Comparison of ENCODE assay signal across 10 cellular contexts in the genomic region with DNA sequence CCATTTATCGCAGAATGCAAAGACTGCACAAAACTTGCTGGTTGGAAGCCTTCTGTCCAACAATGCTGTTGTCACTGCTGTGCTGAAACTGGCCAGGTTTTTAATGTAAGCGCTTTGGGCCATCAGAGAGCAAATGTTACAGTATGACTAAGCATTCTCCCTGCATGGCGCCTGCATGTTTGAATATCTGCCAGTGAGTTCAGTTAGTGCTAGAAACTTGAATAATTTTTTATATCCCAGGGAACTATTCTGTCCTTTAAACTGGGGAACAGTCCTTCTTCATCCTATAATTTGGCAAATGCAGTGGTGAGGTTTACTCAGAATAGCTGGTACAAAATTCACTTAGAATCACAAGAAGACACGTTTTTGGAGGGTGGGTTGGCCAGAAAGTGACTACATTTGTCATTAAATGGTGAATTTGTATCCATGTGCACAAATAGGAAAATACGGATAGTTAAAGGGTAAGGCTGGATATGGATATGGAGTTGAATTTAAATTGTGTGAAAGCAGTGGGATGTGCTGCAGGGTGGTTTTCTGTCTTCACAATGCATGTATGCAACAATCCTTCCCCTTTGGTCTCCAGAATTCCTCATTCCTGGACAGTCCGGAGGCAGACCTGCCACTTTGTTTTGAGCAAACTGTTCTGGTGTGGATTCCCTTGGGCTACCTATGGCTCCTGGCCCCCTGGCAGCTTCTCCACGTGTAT. TPM values are rescaled to one million over a fixed set of nuclear protein-coding genes. Genes with fewer than 3 reads are reported as not detected.
DNase-seq lines count a peak whose midpoint lies in the region; ATAC-seq and TF ChIP-seq lines count a peak whose summit lies in the region.
"Had no signal": no experiment of that assay in that cellular context is flagged by ENCODE, and none has a peak within 500 bp of the region (broad histone marks: within the 10 kb centered on the region; RNA-seq: fewer than 3 reads in every experiment).

No MANE protein-coding gene starts in this region.

- no peak overlapping the region for H3K27ac ChIP-seq in CD8-positive, alpha-beta memory T cell (ENCODE audit: low read depth, low read length)

- POLR2A ChIA-PET in CD8-positive, alpha-beta memory T cell (lab: Charles Lee): no interaction called here

- no peaks in the 10 kb centered on the region for H3K4me1 ChIP-seq in CD8-positive, alpha-beta memory T cell (ENCODE audit: insufficient read depth, low read length)

- H3K9me3 Mint-ChIP-seq in neural crest cell: peaks cover 3% of the 10 kb centered on the region
- no peaks in the 10 kb centered on the region for H3K9me3 Mint-ChIP-seq in CD8-positive, alpha-beta memory T cell
- H3K9me3 Mint-ChIP-seq: CD8-positive, alpha-beta T cell; stimulated activated naive B cell treated with anti-CD40 and anti-IgM and Interleukin-4, amounts not matched to agents 10 μg/mL and 1 μg/mL and 100 μg/mL, for 72 hours had no signal

- H3K27ac Mint-ChIP-seq in neural crest cell (ENCODE audit: unreplicated experiment): peak overlapping the region; percentile 13
- no peak overlapping the region for H3K27ac Mint-ChIP-seq in CD8-positive, alpha-beta memory T cell
- H3K27ac Mint-ChIP-seq: CD8-positive, alpha-beta T cell; stimulated activated naive B cell treated with anti-CD40 and anti-IgM and Interleukin-4, amounts not matched to agents 10 μg/mL and 1 μg/mL and 100 μg/mL, for 72 hours had no signal

- H3K4me3 ChIP-seq in CD8-positive, alpha-beta memory T cell (ENCODE audit: low read length): no peak overlapping the region

- TF ChIP-seq CTCF in neural crest cell (conservative IDR thresholded peaks at IDR 0.05): no peak

- CTCF ChIA-PET in CD8-positive, alpha-beta memory T cell (lab: Charles Lee): no interaction called here

- no peaks in the 10 kb centered on the region for H3K36me3 ChIP-seq in CD8-positive, alpha-beta memory T cell (ENCODE audit: insufficient read depth, low read length)

- no peak overlapping the region for H3K4me3 Mint-ChIP-seq in neural crest cell
- no peak overlapping the region for H3K4me3 Mint-ChIP-seq in CD8-positive, alpha-beta memory T cell
- H3K4me3 Mint-ChIP-seq: CD8-positive, alpha-beta T cell; stimulated activated naive B cell treated with anti-CD40 and anti-IgM and Interleukin-4, amounts not matched to agents 10 μg/mL and 1 μg/mL and 100 μg/mL, for 72 hours had no signal

- ATAC-seq in GM21619 (IDR thresholded peaks at IDR 0.05; ENCODE audit: unreplicated experiment): no peak
- no peak for ATAC-seq in GM18519 (IDR thresholded peaks at IDR 0.05; ENCODE audit: low FRiP score, unreplicated experiment)
- ATAC-seq: CD8-positive, alpha-beta T cell; stimulated activated naive B cell treated with anti-CD40 and anti-IgM and Interleukin-4, amounts not matched to agents 10 μg/mL and 1 μg/mL and 100 μg/mL, for 72 hours had no signal

- no peaks in the 10 kb centered on the region for H3K9me3 ChIP-seq in CD8-positive, alpha-beta memory T cell (ENCODE audit: low read length)

- DNase-seq in AG08396 (ENCODE audit: low spot score) (peak; percentile 66), NCI-H226 (peak; percentile 58), dermis blood vessel endothelial cell (peak; percentile 46), neural crest cell (ENCODE audit: low read depth, low spot score) (no peak), cardiac septum (ENCODE audit: low spot score) (no peak)
- no peak for DNase-seq in CD8-positive, alpha-beta memory T cell
- DNase-seq: CD8-positive, alpha-beta T cell; stimulated activated naive B cell treated with anti-CD40 and anti-IgM and Interleukin-4, amounts not matched to agents 10 μg/mL and 1 μg/mL and 100 μg/mL, for 72 hours had no signal

- intact Hi-C loops in cardiac septum (cut with DNase I): no loop called here

- H3K27me3 ChIP-seq in CD8-positive, alpha-beta memory T cell (ENCODE audit: insufficient read depth, low read length, poor library complexity, severe bottlenecking): no peaks in the 10 kb centered on the region

- no peaks in the 10 kb centered on the region for H3K27me3 Mint-ChIP-seq in neural crest cell (ENCODE audit: low read depth)
- peaks cover 6 to 9% of the 10 kb centered on the region in 2 donors for H3K27me3 Mint-ChIP-seq in CD8-positive, alpha-beta memory T cell
- H3K27me3 Mint-ChIP-seq: stimulated activated naive B cell treated with anti-CD40 and anti-IgM and Interleukin-4, amounts not matched to agents 10 μg/mL and 1 μg/mL and 100 μg/mL, for 72 hours had no signal

- H3K36me3 Mint-ChIP-seq in neural crest cell (ENCODE audit: low read depth): no peaks in the 10 kb centered on the region
- peaks cover 3 to 9% (median 7%) of the 10 kb centered on the region in 3 donors for H3K36me3 Mint-ChIP-seq in CD8-positive, alpha-beta memory T cell

- peaks cover 36% of the 10 kb centered on the region for H3K4me1 Mint-ChIP-seq in neural crest cell
- H3K4me1 Mint-ChIP-seq in CD8-positive, alpha-beta memory T cell: peaks cover 0 to 2% (median 0%) of the 10 kb centered on the region in 3 donors

RNA-seq across cellular contexts. Expression of gene ABCC2, which starts 1.7 kb away (rescaled TPM):
- total RNA-seq in dermis blood vessel endothelial cell: 0.79 and 1.5 TPM in 2 replicates
- total RNA-seq in neural crest cell: 5.9 and 6.2 TPM in 2 replicates
- total RNA-seq in CD8-positive, alpha-beta memory T cell: 1 to 10 TPM; 1.1 to 1.5 TPM
- 0.14 TPM for polyA plus RNA-seq in CD8-positive, alpha-beta memory T cell
- 0.30 TPM for total RNA-seq in cardiac septum

RNA-seq across cellular contexts. Expression of gene CUTC, which starts 52.1 kb away (rescaled TPM):
- total RNA-seq in dermis blood vessel endothelial cell: 31.5 and 34.2 TPM in 2 replicates
- 17.6 and 17.9 TPM in 2 replicates for total RNA-seq in neural crest cell
- 10 to 100 TPM; 26.7 to 27.5 TPM for total RNA-seq in CD8-positive, alpha-beta memory T cell
- polyA plus RNA-seq in CD8-positive, alpha-beta memory T cell: 49.9 TPM
- total RNA-seq in cardiac septum: 33.2 TPM

RNA-seq across cellular contexts. Expression of gene COX15, which starts 52.3 kb away (rescaled TPM):
- 41.7 and 54.2 TPM in 2 replicates for total RNA-seq in dermis blood vessel endothelial cell
- total RNA-seq in neural crest cell: 44.4 and 48.7 TPM in 2 replicates
- total RNA-seq in CD8-positive, alpha-beta memory T cell: 10 to 100 TPM; 35.8 to 36.5 TPM
- 34.5 TPM for polyA plus RNA-seq in CD8-positive, alpha-beta memory T cell
- total RNA-seq in cardiac septum: 35.6 TPM

Comparison
In these comparisons a context has a peak if more than half of its experiments do, and no peak if none do; other contexts are left out.
1. DNase-seq: peak in AG08396 (single experiment), NCI-H226 (single experiment) and dermis blood vessel endothelial cell (single experiment); none in neural crest cell (single experiment), CD8-positive, alpha-beta memory T cell (0 of 5) and cardiac septum (single experiment).